Comparison of ENCODE assay signal across 1 cellular context in the genomic region with DNA sequence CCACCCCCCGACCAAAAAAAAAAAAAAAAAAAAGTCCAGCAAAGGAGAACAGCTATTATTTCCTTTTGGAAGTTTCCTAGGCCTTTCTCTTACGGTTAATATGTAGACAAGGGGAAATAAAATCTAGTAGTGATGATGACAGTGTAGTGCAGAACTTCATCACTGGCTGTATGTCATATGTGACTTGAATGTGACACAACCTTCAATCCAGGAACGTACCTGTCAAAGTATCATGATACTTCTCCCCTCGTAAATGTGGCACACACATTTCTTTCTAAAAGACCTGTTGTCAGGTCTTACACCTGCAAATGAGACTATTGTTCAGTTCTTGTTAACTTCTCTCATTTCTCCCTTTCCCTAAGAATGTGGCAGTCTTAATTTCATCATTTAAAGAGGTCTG.
TF ChIP-seq lines count a peak whose summit lies in the region.

No MANE protein-coding gene starts in this region.

TF ChIP-seq in GM23338, 12 proteins besides CTCF, POLR2A, EP300 and RAD21 (continued from another document):
- TF ChIP-seq ZNF462 (CRISPR knock-in tag; IDR thresholded peaks at IDR 0.05) (no peak), REST (IDR thresholded peaks at IDR 0.05; ENCODE audit: unreplicated experiment) (no peak), EZH2 (IDR thresholded peaks at IDR 0.05; ENCODE audit: low read depth, unreplicated experiment) (no peak), POLR2AphosphoS5 (IDR thresholded peaks at IDR 0.05; ENCODE audit: low read depth) (no peak), CREB1 (CRISPR knock-in tag; IDR thresholded peaks at IDR 0.05; ENCODE audit: low read depth) (no peak), JUNB (IDR thresholded peaks at IDR 0.05; ENCODE audit: unreplicated experiment) (no peak), EZH2phosphoT487 (IDR thresholded peaks at IDR 0.05; ENCODE audit: unreplicated experiment) (no peak), ZNF114 (CRISPR knock-in tag; IDR thresholded peaks at IDR 0.05) (no peak), ZNF331 (CRISPR knock-in tag; IDR thresholded peaks at IDR 0.05; ENCODE audit: low read depth) (no peak)
- TF ChIP-seq, protein P1, sequence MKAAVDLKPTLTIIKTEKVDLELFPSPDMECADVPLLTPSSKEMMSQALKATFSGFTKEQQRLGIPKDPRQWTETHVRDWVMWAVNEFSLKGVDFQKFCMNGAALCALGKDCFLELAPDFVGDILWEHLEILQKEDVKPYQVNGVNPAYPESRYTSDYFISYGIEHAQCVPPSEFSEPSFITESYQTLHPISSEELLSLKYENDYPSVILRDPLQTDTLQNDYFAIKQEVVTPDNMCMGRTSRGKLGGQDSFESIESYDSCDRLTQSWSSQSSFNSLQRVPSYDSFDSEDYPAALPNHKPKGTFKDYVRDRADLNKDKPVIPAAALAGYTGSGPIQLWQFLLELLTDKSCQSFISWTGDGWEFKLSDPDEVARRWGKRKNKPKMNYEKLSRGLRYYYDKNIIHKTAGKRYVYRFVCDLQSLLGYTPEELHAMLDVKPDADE (IDR thresholded peaks at IDR 0.05), result no peak
